1 cellular context compared by ENCODE assay signal in the genomic region with DNA sequence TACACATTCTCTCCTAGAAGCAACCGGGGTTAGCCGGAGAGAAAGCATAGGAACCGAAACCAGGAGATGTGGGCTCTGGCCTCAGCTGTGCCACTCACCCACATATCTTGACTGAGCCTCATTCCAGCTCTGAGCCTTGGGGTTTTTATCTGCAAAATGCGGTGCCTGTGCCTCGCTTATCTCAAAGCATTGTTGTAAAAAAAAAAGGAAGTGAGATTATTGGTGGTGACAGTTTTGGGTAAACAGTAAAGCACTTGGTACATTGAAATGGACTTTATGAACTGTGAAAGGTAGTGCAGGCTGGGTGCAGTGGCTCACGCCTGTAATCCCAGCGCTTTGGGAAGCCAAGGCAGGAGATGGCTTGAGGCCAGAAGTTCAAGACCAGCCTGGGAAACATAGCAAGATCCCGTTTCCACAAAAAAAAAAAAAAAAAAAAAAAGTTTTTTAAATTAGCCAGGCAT.
TF ChIP-seq lines count a peak whose summit lies in the region.

No MANE protein-coding gene starts in this region.

TF ChIP-seq in HepG2, 621 proteins besides CTCF, POLR2A, EP300 and RAD21 (continued from another document):
- TF ChIP-seq, protein P1, sequence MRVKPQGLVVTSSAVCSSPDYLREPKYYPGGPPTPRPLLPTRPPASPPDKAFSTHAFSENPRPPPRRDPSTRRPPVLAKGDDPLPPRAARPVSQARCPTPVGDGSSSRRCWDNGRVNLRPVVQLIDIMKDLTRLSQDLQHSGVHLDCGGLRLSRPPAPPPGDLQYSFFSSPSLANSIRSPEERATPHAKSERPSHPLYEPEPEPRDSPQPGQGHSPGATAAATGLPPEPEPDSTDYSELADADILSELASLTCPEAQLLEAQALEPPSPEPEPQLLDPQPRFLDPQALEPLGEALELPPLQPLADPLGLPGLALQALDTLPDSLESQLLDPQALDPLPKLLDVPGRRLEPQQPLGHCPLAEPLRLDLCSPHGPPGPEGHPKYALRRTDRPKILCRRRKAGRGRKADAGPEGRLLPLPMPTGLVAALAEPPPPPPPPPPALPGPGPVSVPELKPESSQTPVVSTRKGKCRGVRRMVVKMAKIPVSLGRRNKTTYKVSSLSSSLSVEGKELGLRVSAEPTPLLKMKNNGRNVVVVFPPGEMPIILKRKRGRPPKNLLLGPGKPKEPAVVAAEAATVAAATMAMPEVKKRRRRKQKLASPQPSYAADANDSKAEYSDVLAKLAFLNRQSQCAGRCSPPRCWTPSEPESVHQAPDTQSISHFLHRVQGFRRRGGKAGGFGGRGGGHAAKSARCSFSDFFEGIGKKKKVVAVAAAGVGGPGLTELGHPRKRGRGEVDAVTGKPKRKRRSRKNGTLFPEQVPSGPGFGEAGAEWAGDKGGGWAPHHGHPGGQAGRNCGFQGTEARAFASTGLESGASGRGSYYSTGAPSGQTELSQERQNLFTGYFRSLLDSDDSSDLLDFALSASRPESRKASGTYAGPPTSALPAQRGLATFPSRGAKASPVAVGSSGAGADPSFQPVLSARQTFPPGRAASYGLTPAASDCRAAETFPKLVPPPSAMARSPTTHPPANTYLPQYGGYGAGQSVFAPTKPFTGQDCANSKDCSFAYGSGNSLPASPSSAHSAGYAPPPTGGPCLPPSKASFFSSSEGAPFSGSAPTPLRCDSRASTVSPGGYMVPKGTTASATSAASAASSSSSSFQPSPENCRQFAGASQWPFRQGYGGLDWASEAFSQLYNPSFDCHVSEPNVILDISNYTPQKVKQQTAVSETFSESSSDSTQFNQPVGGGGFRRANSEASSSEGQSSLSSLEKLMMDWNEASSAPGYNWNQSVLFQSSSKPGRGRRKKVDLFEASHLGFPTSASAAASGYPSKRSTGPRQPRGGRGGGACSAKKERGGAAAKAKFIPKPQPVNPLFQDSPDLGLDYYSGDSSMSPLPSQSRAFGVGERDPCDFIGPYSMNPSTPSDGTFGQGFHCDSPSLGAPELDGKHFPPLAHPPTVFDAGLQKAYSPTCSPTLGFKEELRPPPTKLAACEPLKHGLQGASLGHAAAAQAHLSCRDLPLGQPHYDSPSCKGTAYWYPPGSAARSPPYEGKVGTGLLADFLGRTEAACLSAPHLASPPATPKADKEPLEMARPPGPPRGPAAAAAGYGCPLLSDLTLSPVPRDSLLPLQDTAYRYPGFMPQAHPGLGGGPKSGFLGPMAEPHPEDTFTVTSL (CRISPR knock-in tag; IDR thresholded peaks at IDR 0.05; ENCODE audit: borderline replicate concordance) = peak; percentile 38; the same call in 1 of the 2 replicates
- TF ChIP-seq HDAC1 (CRISPR knock-in tag; IDR thresholded peaks at IDR 0.05) (0 out of 2 replicates have a peak, but pooled peaks have one; percentile 37), FOXA1 (IDR thresholded peaks at IDR 0.05) (no peak), FOXA1 (CRISPR knock-in tag; IDR thresholded peaks at IDR 0.05) (no peak), SOX6 (IDR thresholded peaks at IDR 0.05) (no peak), SOX6 (CRISPR knock-in tag; IDR thresholded peaks at IDR 0.05) (peak; percentile 79), ZNF33B (CRISPR knock-in tag; IDR thresholded peaks at IDR 0.05) (no peak), LCORL (IDR thresholded peaks at IDR 0.05) (no peak), LCORL (CRISPR knock-in tag; IDR thresholded peaks at IDR 0.05) (0 out of 2 replicates have a peak, but pooled peaks have one; percentile 22), ZMYM3 (CRISPR knock-in tag; IDR thresholded peaks at IDR 0.05) (peak; percentile 57; the same call in 1 of the 2 replicates), PHF21A (CRISPR knock-in tag; IDR thresholded peaks at IDR 0.05) (0 out of 2 replicates have a peak, but pooled peaks have one; percentile 24), ZKSCAN5 (CRISPR knock-in tag; IDR thresholded peaks at IDR 0.05) (peak; percentile 90), FOXP1 (IDR thresholded peaks at IDR 0.05) (no peak), FOXP1 (CRISPR knock-in tag; IDR thresholded peaks at IDR 0.05) (no peak; the same call in 1 of the 2 replicates), SOX5 (CRISPR knock-in tag; IDR thresholded peaks at IDR 0.05; ENCODE audit: borderline replicate concordance) (peak; percentile 57; the same call in 1 of the 2 replicates), PHF20 (CRISPR knock-in tag; IDR thresholded peaks at IDR 0.05) (no peak), ZNF576 (CRISPR knock-in tag; IDR thresholded peaks at IDR 0.05) (no peak), FOXK2 (IDR thresholded peaks at IDR 0.05) (no peak), ATF6 (CRISPR knock-in tag; conservative IDR thresholded peaks at IDR 0.05) (no peak), PAXIP1 (CRISPR knock-in tag; conservative IDR thresholded peaks at IDR 0.05) (peak; percentile 39; the same call in 1 of the 2 replicates), NCOR1 (IDR thresholded peaks at IDR 0.05; ENCODE audit: borderline replicate concordance, low read length) (peak; percentile 28; the same call in 1 of the 2 replicates), HIC2 (CRISPR knock-in tag; IDR thresholded peaks at IDR 0.05; ENCODE audit: low read depth) (no peak), ADNP (CRISPR knock-in tag; IDR thresholded peaks at IDR 0.05) (peak; percentile 70; the same call in 1 of the 2 replicates)
- TF ChIP-seq, protein P2, sequence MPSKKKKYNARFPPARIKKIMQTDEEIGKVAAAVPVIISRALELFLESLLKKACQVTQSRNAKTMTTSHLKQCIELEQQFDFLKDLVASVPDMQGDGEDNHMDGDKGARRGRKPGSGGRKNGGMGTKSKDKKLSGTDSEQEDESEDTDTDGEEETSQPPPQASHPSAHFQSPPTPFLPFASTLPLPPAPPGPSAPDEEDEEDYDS (CRISPR knock-in tag; IDR thresholded peaks at IDR 0.05) = peak; percentile 28; the same call in 1 of the 2 replicates
